ENCODE assay signal across 9 cellular contexts in the genomic region with DNA sequence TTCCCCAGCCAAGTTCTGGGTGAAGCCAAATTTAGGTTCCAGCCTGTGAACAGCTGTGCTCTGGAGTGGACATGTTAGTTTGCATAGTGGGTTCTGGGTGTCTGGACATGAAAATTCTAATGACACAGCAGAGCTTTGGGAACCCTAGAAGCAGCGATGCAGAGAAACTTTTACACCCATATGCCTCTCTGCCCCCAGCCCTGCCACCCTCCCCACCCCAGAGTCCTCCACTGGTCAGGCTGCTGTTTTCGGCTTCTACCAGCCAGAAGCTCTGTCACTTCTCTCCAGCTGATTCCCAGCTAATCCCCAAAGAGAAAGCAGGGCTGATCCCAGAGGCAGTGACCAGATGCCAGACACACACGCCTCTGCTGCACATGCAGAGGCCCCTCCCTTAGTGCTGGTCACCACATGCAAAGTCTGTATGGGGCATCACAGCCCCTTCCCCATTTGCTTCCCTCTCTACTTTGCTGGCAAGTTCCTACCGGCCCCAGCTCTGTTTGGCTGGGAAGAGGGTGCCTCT. TPM values are rescaled to one million over a fixed set of nuclear protein-coding genes. Genes with fewer than 3 reads are reported as not detected.
DNase-seq lines count a peak whose midpoint lies in the region; ATAC-seq, FAIRE-seq and TF ChIP-seq lines count a peak whose summit lies in the region.
"Had no signal": no experiment of that assay in that cellular context is flagged by ENCODE, and none has a peak within 500 bp of the region (broad histone marks: within the 10 kb centered on the region; RNA-seq: fewer than 3 reads in every experiment).

No MANE protein-coding gene starts in this region.

- H3K4me2 ChIP-seq in MM.1S (ENCODE audit: low read depth, low read length): peak overlapping the region; percentile 74

- H3K27me3 ChIP-seq in MM.1S (replicated peaks; ENCODE audit: insufficient read depth, low read length) (no peaks in the 10 kb centered on the region), esophagus (ENCODE audit: control insufficient read depth in 1 of 2, insufficient read depth in 2 of 2, low read length in 2 of 2) (no peaks in the 10 kb centered on the region), small intestine (ENCODE audit: control insufficient read depth in 2 of 2, insufficient read depth in 2 of 2, low read length in 2 of 2) (no peaks in the 10 kb centered on the region)

- H4K20me1 ChIP-seq in MM.1S (ENCODE audit: insufficient read depth, low read length): no peaks in the 10 kb centered on the region

- TF ChIP-seq CTCF in D721Med (IDR thresholded peaks at IDR 0.05; ENCODE audit: insufficient read depth, missing control alignments) (no peak), MM.1S (IDR thresholded peaks at IDR 0.05; ENCODE audit: low read length) (no peak)

- no peak for FAIRE-seq in D721Med (lab: Jason Lieb, UNC)
- FAIRE-seq in small intestine (lab: Jason Lieb, UNC): no peak
- FAIRE-seq: astrocyte had no signal

- peak overlapping the region; percentile 71 for H3K9ac ChIP-seq in MM.1S (ENCODE audit: low read length)

- H3K4me1 ChIP-seq in MM.1S (ENCODE audit: low read length) (peaks cover 29% of the 10 kb centered on the region), esophagus (ENCODE audit: control insufficient read depth in 2 of 2, insufficient read depth in 2 of 2, low read length in 1 of 2) (peaks cover 5 to 26% of the 10 kb centered on the region in 2 donors), small intestine (ENCODE audit: control insufficient read depth in 2 of 2, insufficient read depth in 1 of 2, low read depth in 1 of 2, low read length in 1 of 2) (peaks cover 0 to 25% of the 10 kb centered on the region in 2 donors)

- no peaks in the 10 kb centered on the region for H3K9me3 ChIP-seq in MM.1S (replicated peaks; ENCODE audit: insufficient read depth, low read length)
- no peaks in the 10 kb centered on the region for H3K9me3 ChIP-seq in esophagus (ENCODE audit: control insufficient read depth in 2 of 2, insufficient read depth in 1 of 2, low read depth in 1 of 2, low read length in 1 of 2)
- no peaks in the 10 kb centered on the region for H3K9me3 ChIP-seq in small intestine (ENCODE audit: control insufficient read depth, low read depth)

- H3K27ac ChIP-seq in MM.1S (ENCODE audit: low read length): peak overlapping the region; percentile 93
- H3K27ac ChIP-seq in esophagus (ENCODE audit: low read depth in 2 of 2, low read length in 1 of 2): peak overlapping the region; percentile 90 to 94
- peak overlapping the region; percentile 77 to 94 for H3K27ac ChIP-seq in small intestine (ENCODE audit: low read depth in 1 of 2, low read length in 1 of 2)

- H2AFZ ChIP-seq in MM.1S (ENCODE audit: low read length): peak overlapping the region; percentile 85

- no peaks in the 10 kb centered on the region for H3K9me2 ChIP-seq in MM.1S (replicated peaks; ENCODE audit: insufficient read depth, low read length)

- H3K4me3 ChIP-seq in MM.1S (ENCODE audit: low read length) (peak overlapping the region; percentile 23; the same call in 1 of the 2 replicates), esophagus (ENCODE audit: low read depth in 1 of 2, low read length in 2 of 2) (no peak overlapping the region), small intestine (ENCODE audit: low read depth in 1 of 2, low read length in 2 of 2) (no peak overlapping the region)

- H3F3A ChIP-seq in MM.1S (ENCODE audit: insufficient read depth, low read length): peaks cover 23% of the 10 kb centered on the region

- ATAC-seq in GM21447 (IDR thresholded peaks at IDR 0.05; ENCODE audit: unreplicated experiment): peak; percentile 36

- WGBS in esophagus, 2 donors: 17 to 30% methylated on average over 4 of the region's 4 CpGs
- 31 to 54% (median 40%) methylated on average over 4 of the region's 4 CpGs for WGBS in small intestine, 3 donors

- DNase-seq in D721Med (ENCODE audit: insufficient read length, low spot score) (peak; percentile 93), MM.1S (peak; percentile 48), small intestine (no peak), NCI-H2227 treated with DMSO at 0.1 percent for 48 hours (lab: John Stamatoyannopoulos, UW) (no peak), NCI-H526 treated with DMSO at 0.1 percent for 48 hours (lab: John Stamatoyannopoulos, UW) (no peak), NCI-H1930 (lab: John Stamatoyannopoulos, UW) (no peak)

- no peaks in the 10 kb centered on the region for H3K79me2 ChIP-seq in MM.1S (ENCODE audit: low read length)

- H3K36me3 ChIP-seq in MM.1S (replicated peaks; ENCODE audit: insufficient read depth, low read length): no peaks in the 10 kb centered on the region
- no peaks in the 10 kb centered on the region for H3K36me3 ChIP-seq in esophagus (ENCODE audit: control insufficient read depth in 2 of 2, insufficient read depth in 2 of 2, low read length in 1 of 2)
- H3K36me3 ChIP-seq in small intestine (ENCODE audit: control insufficient read depth in 2 of 2, insufficient read depth in 2 of 2, low read length in 2 of 2): no peaks in the 10 kb centered on the region

RNA-seq across cellular contexts. Expression of gene C10orf105, which starts 8.7 kb away (rescaled TPM):
- polyA plus RNA-seq in esophagus: under 1 TPM; 0.02 to 0.04 TPM
- under 1 TPM in 1 of 3 donors, not detected in 2; 0.06 TPM for polyA plus RNA-seq in small intestine

RNA-seq across cellular contexts. Expression of gene VSIR, which starts 45.0 kb away (rescaled TPM):
- polyA plus RNA-seq in esophagus (10 to 100 TPM; 26.6 to 41.9 TPM), small intestine (10 to 100 TPM; 26.6 to 58.9 (median 49.6) TPM)

Comparison
In these comparisons a context has a peak if more than half of its experiments do, and no peak if none do; other contexts are left out.
1. DNase-seq: peak in D721Med (single experiment) and MM.1S (single experiment); none in small intestine (single experiment), NCI-H2227 treated with DMSO at 0.1 percent for 48 hours (single experiment), NCI-H526 treated with DMSO at 0.1 percent for 48 hours (single experiment) and NCI-H1930 (0 of 2).
2. Peak in every context shown above with its lines, with median percentiles within 50 percentile points of each other: H3K27ac ChIP-seq.